Comparison of ENCODE assay signal across 8 cellular contexts in the genomic region with DNA sequence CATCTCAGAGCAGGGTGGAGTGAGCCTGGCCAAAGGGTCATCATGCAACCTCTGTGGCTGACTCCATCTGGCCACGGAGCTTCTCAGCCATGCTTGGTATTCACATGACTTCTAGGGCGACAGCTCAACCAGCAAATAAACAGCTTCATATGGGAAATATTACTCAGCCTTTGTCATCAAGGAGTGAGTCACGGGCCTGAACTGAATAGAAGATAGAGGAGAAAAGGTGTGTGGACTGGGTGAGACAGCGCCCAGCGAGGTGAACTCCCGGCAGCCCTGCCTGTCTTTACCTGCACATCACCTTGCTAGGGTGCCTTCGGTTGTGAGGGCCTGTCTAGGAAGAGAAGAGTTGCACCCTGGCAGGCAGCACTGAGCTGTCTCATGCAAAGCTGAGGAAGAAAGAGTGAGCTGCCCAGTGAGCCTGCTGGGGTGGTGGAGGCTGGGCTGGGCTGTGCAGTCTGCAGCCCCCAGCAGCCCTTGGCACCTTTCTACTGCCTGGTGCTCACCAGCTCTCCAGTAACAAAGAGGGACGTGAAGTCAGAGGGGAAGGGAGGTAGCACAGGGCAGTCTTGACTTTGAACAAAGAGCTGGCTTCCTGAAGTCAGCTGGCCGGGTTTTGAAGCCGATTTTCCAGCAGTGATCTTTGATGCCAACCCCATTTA.
DNase-seq lines count a peak whose midpoint lies in the region; TF ChIP-seq lines count a peak whose summit lies in the region.

No MANE protein-coding gene starts in this region.

- no peak for TF ChIP-seq CTCF in fibroblast of villous mesenchyme (IDR thresholded peaks at IDR 0.05; ENCODE audit: insufficient read depth, low read depth, low read length)

- H3K36me3 Mint-ChIP-seq in activated naive CD4-positive, alpha-beta T cell treated with anti-CD3 and anti-CD28 coated beads, Interleukin-2, amount 10 ng/mL, durations not matched to agents 7 days and 5 days: no peaks in the 10 kb centered on the region

- H3K4me3 Mint-ChIP-seq in activated naive CD4-positive, alpha-beta T cell treated with anti-CD3 and anti-CD28 coated beads, Interleukin-2, amount 10 ng/mL, durations not matched to agents 7 days and 5 days: no peak overlapping the region

- H3K36me3 ChIP-seq in SJSA1: no peaks in the 10 kb centered on the region; the same call in 1 of the 2 replicates

- H3K4me3 ChIP-seq in SJSA1 (peak overlapping the region; percentile 5; the same call in 1 of the 2 replicates), fibroblast of villous mesenchyme (ENCODE audit: low read depth, low read length) (no peak overlapping the region)

- H3K27me3 Mint-ChIP-seq in activated naive CD4-positive, alpha-beta T cell treated with anti-CD3 and anti-CD28 coated beads, Interleukin-2, amount 10 ng/mL, durations not matched to agents 7 days and 5 days: no peaks in the 10 kb centered on the region

- no peaks in the 10 kb centered on the region for H3K9me3 Mint-ChIP-seq in activated naive CD4-positive, alpha-beta T cell treated with anti-CD3 and anti-CD28 coated beads, Interleukin-2, amount 10 ng/mL, durations not matched to agents 7 days and 5 days

- H3K4me1 ChIP-seq in SJSA1 (replicated peaks): peaks cover 73% of the 10 kb centered on the region

- CTCF ChIA-PET in activated naive CD4-positive, alpha-beta T cell treated with anti-CD3 and anti-CD28 coated beads, Interleukin-2, amount 10 ng/mL, durations not matched to agents 7 days and 5 days (lab: Charles Lee): interaction anchor here (0.7 kb wide), 1 partner anchor 121 kb away, joined by 3 read pairs; no protein-coding TSS in a partner anchor

- H3K27me3 ChIP-seq in SJSA1 (replicated peaks): no peaks in the 10 kb centered on the region

- H3K27ac Mint-ChIP-seq in activated naive CD4-positive, alpha-beta T cell treated with anti-CD3 and anti-CD28 coated beads, Interleukin-2, amount 10 ng/mL, durations not matched to agents 7 days and 5 days: no peak overlapping the region

- no peaks in the 10 kb centered on the region for H3K9me3 ChIP-seq in SJSA1 (replicated peaks)

- H3K27ac ChIP-seq in SJSA1: peak overlapping the region; percentile 95

- DNase-seq in activated naive CD4-positive, alpha-beta T cell treated with Interleukin-2 at 50 U/mL for 16 hours: peak; percentile 24
- DNase-seq in activated naive CD4-positive, alpha-beta T cell treated with anti-CD3 and anti-CD28 coated beads, Interleukin-2, amount 10 ng/mL, durations not matched to agents 7 days and 5 days: no peak
- DNase-seq in SJSA1 (ENCODE audit: low read depth in 1 of 2, low spot score in 2 of 2) (peak; percentile 95 to 96), fibroblast of villous mesenchyme (ENCODE audit: low read depth) (peak; percentile 98), SHP77 treated with DMSO at 0.1 percent for 48 hours (lab: John Stamatoyannopoulos, UW) (no peak), NCI-H748 treated with DMSO at 0.1 percent for 48 hours (lab: John Stamatoyannopoulos, UW) (no peak), GM19238 (ENCODE audit: insufficient read length, low spot score) (no peak)
- DNase-seq in stimulated activated CD8-positive, alpha-beta memory T cell treated with anti-CD3 and anti-CD28 coated beads, Interleukin-4, amount 100 ng/mL, for 48 hours: peak; percentile 30

- H3K4me1 Mint-ChIP-seq in activated naive CD4-positive, alpha-beta T cell treated with anti-CD3 and anti-CD28 coated beads, Interleukin-2, amount 10 ng/mL, durations not matched to agents 7 days and 5 days: no peaks in the 10 kb centered on the region

Comparison
In these comparisons a context has a peak if more than half of its experiments do, and no peak if none do; other contexts are left out.
1. DNase-seq: peak in activated naive CD4-positive, alpha-beta T cell treated with Interleukin-2 at 50 U/mL for 16 hours (single experiment), SJSA1 (2 of 2), fibroblast of villous mesenchyme (single experiment) and stimulated activated CD8-positive, alpha-beta memory T cell treated with anti-CD3 and anti-CD28 coated beads, Interleukin-4, amount 100 ng/mL, for 48 hours (single experiment); none in activated naive CD4-positive, alpha-beta T cell treated with anti-CD3 and anti-CD28 coated beads, Interleukin-2, amount 10 ng/mL, durations not matched to agents 7 days and 5 days (single experiment), SHP77 treated with DMSO at 0.1 percent for 48 hours (single experiment), NCI-H748 treated with DMSO at 0.1 percent for 48 hours (single experiment) and GM19238 (single experiment).